In the genomic region with DNA sequence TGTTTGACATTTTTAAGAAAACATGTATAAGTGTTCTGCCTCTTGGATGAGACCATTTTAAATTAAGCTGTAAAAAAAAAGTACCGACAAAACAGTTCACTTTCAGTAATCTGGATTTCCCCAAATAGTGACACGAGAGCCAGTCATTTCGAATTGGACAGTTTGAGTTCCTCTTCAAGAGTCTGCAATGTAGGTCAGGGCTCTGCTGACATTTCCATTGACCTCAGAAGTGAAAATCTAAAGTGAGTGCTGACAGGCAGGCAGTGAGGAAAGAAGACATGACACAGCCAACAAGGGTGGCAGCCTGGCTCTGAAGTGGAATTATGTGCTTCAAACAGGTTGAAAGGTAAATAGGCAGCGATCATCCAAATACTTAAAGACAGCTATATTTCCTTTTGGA, we compare ENCODE assay signal across 10 cellular contexts. TPM values are rescaled to one million over a fixed set of nuclear protein-coding genes. Genes with fewer than 3 reads are reported as not detected.
DNase-seq lines count a peak whose midpoint lies in the region; ATAC-seq and TF ChIP-seq lines count a peak whose summit lies in the region.
"Had no signal": no experiment of that assay in that cellular context is flagged by ENCODE, and none has a peak within 500 bp of the region (broad histone marks: within the 10 kb centered on the region; RNA-seq: fewer than 3 reads in every experiment).

A gene with protein sequence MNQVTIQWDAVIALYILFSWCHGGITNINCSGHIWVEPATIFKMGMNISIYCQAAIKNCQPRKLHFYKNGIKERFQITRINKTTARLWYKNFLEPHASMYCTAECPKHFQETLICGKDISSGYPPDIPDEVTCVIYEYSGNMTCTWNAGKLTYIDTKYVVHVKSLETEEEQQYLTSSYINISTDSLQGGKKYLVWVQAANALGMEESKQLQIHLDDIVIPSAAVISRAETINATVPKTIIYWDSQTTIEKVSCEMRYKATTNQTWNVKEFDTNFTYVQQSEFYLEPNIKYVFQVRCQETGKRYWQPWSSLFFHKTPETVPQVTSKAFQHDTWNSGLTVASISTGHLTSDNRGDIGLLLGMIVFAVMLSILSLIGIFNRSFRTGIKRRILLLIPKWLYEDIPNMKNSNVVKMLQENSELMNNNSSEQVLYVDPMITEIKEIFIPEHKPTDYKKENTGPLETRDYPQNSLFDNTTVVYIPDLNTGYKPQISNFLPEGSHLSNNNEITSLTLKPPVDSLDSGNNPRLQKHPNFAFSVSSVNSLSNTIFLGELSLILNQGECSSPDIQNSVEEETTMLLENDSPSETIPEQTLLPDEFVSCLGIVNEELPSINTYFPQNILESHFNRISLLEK (plus strand): TSS at position 259 of the 400 bp plus-strand sequence. CDS start 1,667 bp downstream, outside the sequence.

- peaks cover 8% of the 10 kb centered on the region for H3K9me3 Mint-ChIP-seq in activated naive CD8-positive, alpha-beta T cell treated with anti-CD3 and anti-CD28 coated beads, Interleukin-2, amount 50 U/mL, for 24 hours
- H3K9me3 Mint-ChIP-seq in HFFc6 = no peaks in the 10 kb centered on the region

- peaks cover 3% of the 10 kb centered on the region for H3K36me3 Mint-ChIP-seq in activated naive CD8-positive, alpha-beta T cell treated with anti-CD3 and anti-CD28 coated beads, Interleukin-2, amount 50 U/mL, for 24 hours (ENCODE audit: low read depth)
- H3K36me3 Mint-ChIP-seq in HFFc6 (ENCODE audit: low read depth) = no peaks in the 10 kb centered on the region

- peaks cover 76% of the 10 kb centered on the region for H3K4me1 Mint-ChIP-seq in activated naive CD8-positive, alpha-beta T cell treated with anti-CD3 and anti-CD28 coated beads, Interleukin-2, amount 50 U/mL, for 24 hours
- H3K4me1 Mint-ChIP-seq in HFFc6 (ENCODE audit: low read depth) = peaks cover 17% of the 10 kb centered on the region

- H3K27ac Mint-ChIP-seq in activated naive CD8-positive, alpha-beta T cell treated with anti-CD3 and anti-CD28 coated beads, Interleukin-2, amount 50 U/mL, for 24 hours = peak within 1 kb of the TSS; percentile 87
- H3K27ac Mint-ChIP-seq in HFFc6 = no peak within 1 kb of the TSS

- ATAC-seq in GM18502 (IDR thresholded peaks at IDR 0.05; ENCODE audit: poor library complexity, unreplicated experiment) (peak; percentile 88), GM19452 (IDR thresholded peaks at IDR 0.05; ENCODE audit: unreplicated experiment) (peak; percentile 81), HG03103 (IDR thresholded peaks at IDR 0.05; ENCODE audit: low read depth, unreplicated experiment) (peak; percentile 72), sciatic nerve (no peak)
- peak; percentile 87 for ATAC-seq in activated naive CD8-positive, alpha-beta T cell treated with anti-CD3 and anti-CD28 coated beads, Interleukin-2, amount 50 U/mL, for 24 hours

- no peak for TF ChIP-seq CTCF in HFFc6 (IDR thresholded peaks at IDR 0.05)

- intact Hi-C loops in sciatic nerve (cut with DNase I) = no loop called here

- no peak for DNase-seq in activated naive CD8-positive, alpha-beta T cell treated with anti-CD3 and anti-CD28 coated beads, Interleukin-2, amount 50 U/mL, for 24 hours
- DNase-seq in sciatic nerve (ENCODE audit: low spot score) (no peak), RKO (ENCODE audit: low spot score) (no peak), HFFc6 (no peak), NCI-H524 treated with DMSO at 0.1 percent for 48 hours (lab: John Stamatoyannopoulos, UW) (no peak)
- DNase-seq: NCI-H524 had no signal

- H3K27me3 Mint-ChIP-seq in activated naive CD8-positive, alpha-beta T cell treated with anti-CD3 and anti-CD28 coated beads, Interleukin-2, amount 50 U/mL, for 24 hours = no peaks in the 10 kb centered on the region
- H3K27me3 Mint-ChIP-seq in HFFc6 (ENCODE audit: insufficient read depth) = peaks cover 6% of the 10 kb centered on the region

- peak within 1 kb of the TSS; percentile 62 for H3K4me3 Mint-ChIP-seq in activated naive CD8-positive, alpha-beta T cell treated with anti-CD3 and anti-CD28 coated beads, Interleukin-2, amount 50 U/mL, for 24 hours
- H3K4me3 Mint-ChIP-seq in HFFc6 = no peak within 1 kb of the TSS

RNA-seq across cellular contexts. Expression of the gene that starts here (rescaled TPM):
- not detected for total RNA-seq in sciatic nerve
- not detected for total RNA-seq in HFFc6 (2021; fragmentation: NEBNext Ultra II Directional; extraction: Animal tissue kit (Norgen Biotek cat#: 25700))
- total RNA-seq: epithelial cell of proximal tubule had no signal
